In genomic region chr1:119040906-119041305, GRCh38 we compare ENCODE assay signal across 21 cellular contexts. TPM values are rescaled to one million over a fixed set of nuclear protein-coding genes. Genes with fewer than 3 reads are reported as not detected.
DNase-seq lines count a peak whose midpoint lies in the region; ATAC-seq and TF ChIP-seq lines count a peak whose summit lies in the region.
"Had no signal": no experiment of that assay in that cellular context is flagged by ENCODE, and none has a peak within 500 bp of the region (broad histone marks: within the 10 kb centered on the region; RNA-seq: fewer than 3 reads in every experiment).

No MANE protein-coding gene starts in this region.

- no peaks in the 10 kb centered on the region for H3K36me3 ChIP-seq in hepatocyte (replicated peaks; ENCODE audit: insufficient read depth, low read depth)
- H3K36me3 ChIP-seq in testis (ENCODE audit: low read depth, missing control alignments), result peaks cover 3% of the 10 kb centered on the region
- H3K36me3 ChIP-seq: brain microvascular endothelial cell had no signal

- H3K27ac ChIP-seq in hepatocyte (no peak overlapping the region), testis (no peak overlapping the region)
- H3K27ac ChIP-seq: 22Rv1, brain microvascular endothelial cell, dorsolateral prefrontal cortex, spleen had no signal

- H3K4me1 ChIP-seq in hepatocyte (ENCODE audit: insufficient read depth), result peaks cover 11% of the 10 kb centered on the region
- H3K4me1 ChIP-seq in testis, result no peaks in the 10 kb centered on the region
- H3K4me1 ChIP-seq: spleen had no signal

- no peaks in the 10 kb centered on the region for H3K79me2 ChIP-seq in hepatocyte

- H3K27me3 ChIP-seq in hepatocyte, result no peaks in the 10 kb centered on the region
- no peaks in the 10 kb centered on the region for H3K27me3 ChIP-seq in testis
- H3K27me3 ChIP-seq: brain microvascular endothelial cell, dorsolateral prefrontal cortex, spleen had no signal

- H2AFZ ChIP-seq in hepatocyte, result no peak overlapping the region

- H3K4me3 ChIP-seq in cardiac fibroblast (replicated peaks in 1 of 2; ENCODE audit: low read depth in 2 of 2, low read length in 2 of 2) (no peak overlapping the region), hepatocyte (no peak overlapping the region), testis (no peak overlapping the region)
- H3K4me3 ChIP-seq: dorsolateral prefrontal cortex, spleen had no signal

- H3K9me3 ChIP-seq in hepatocyte (ENCODE audit: low read depth), result no peaks in the 10 kb centered on the region
- no peaks in the 10 kb centered on the region for H3K9me3 ChIP-seq in testis
- H3K9me3 ChIP-seq: spleen had no signal

- no peak overlapping the region for H3K4me2 ChIP-seq in hepatocyte

- no peaks in the 10 kb centered on the region for H3K9me2 ChIP-seq in hepatocyte (replicated peaks; ENCODE audit: insufficient read depth)

- peak; percentile 17 for DNase-seq in DMS 273 (lab: John Stamatoyannopoulos, UW; ENCODE audit: unreplicated experiment)
- no peak for DNase-seq in DMS 273 treated with DMSO at 0.1 percent for 48 hours (lab: John Stamatoyannopoulos, UW)
- DNase-seq in cardiac fibroblast (ENCODE audit: low read depth in 2 of 2), result peak; percentile 72 to 80
- DNase-seq in hepatocyte (ENCODE audit: low spot score), result peak; percentile 13
- DNase-seq in testis, result peak; percentile 27
- DNase-seq in RKO (ENCODE audit: low spot score), result no peak
- DNase-seq: activated CD8-positive, alpha-beta T cell treated with anti-CD3 and anti-CD28 coated beads, Interleukin-2, amount 10 ng/mL, durations not matched to agents 7 days and 5 days; activated T-cell treated with anti-CD3 and anti-CD28 coated beads, Interleukin-2, amount 50 U/mL, for 72 hours; brain microvascular endothelial cell; CD4-positive, CD25-positive, alpha-beta regulatory T cell; DND-41; dorsolateral prefrontal cortex; SHP77 treated with DMSO at 0.1 percent for 48 hours; spleen had no signal

- intact Hi-C loops in testis (cut with DNase I; ENCODE audit: low total_unique reads), result no loop called here

- H4K20me1 ChIP-seq in hepatocyte (ENCODE audit: insufficient read depth, poor library complexity, severe bottlenecking), result no peaks in the 10 kb centered on the region

- ATAC-seq in HG02759 (IDR thresholded peaks at IDR 0.05; ENCODE audit: unreplicated experiment), result no peak
- no peak for ATAC-seq in GM18867 (IDR thresholded peaks at IDR 0.05; ENCODE audit: unreplicated experiment)
- ATAC-seq: activated CD8-positive, alpha-beta T cell treated with anti-CD3 and anti-CD28 coated beads, Interleukin-2, amount 10 ng/mL, durations not matched to agents 7 days and 5 days; activated T-cell treated with anti-CD3 and anti-CD28 coated beads, Interleukin-2, amount 50 U/mL, for 72 hours; WTC11 had no signal

- no peak for TF ChIP-seq POLR2A in testis (IDR thresholded peaks at IDR 0.05)

- 79% methylated on average over 2 of the region's 2 CpGs for WGBS in hepatocyte (ENCODE audit: low lambda C conversion rate, missing lambda C conversion rate)
- 54 to 72% methylated on average over 2 of the region's 2 CpGs for WGBS in testis, 2 donors

- TF ChIP-seq CTCF in cardiac fibroblast (IDR thresholded peaks at IDR 0.05; ENCODE audit: low read depth, low read length) (no peak), hepatocyte (IDR thresholded peaks at IDR 0.05; ENCODE audit: poor library complexity) (no peak), testis (IDR thresholded peaks at IDR 0.05) (no peak)

RNA-seq across cellular contexts. Expression of gene TBX15, which starts 52.8 kb away (rescaled TPM):
- total RNA-seq in hepatocyte (3.8 and 5.1 TPM in 2 replicates), testis (under 1 TPM; 0.63 to 0.74 TPM)
- polyA plus RNA-seq in hepatocyte (1.6 and 1.9 TPM in 2 replicates), testis (ENCODE audit: insufficient read depth, low read depth, low replicate concordance) (1.5 TPM)
- total RNA-seq: activated CD8-positive, alpha-beta T cell treated with anti-CD3 and anti-CD28 coated beads, Interleukin-2, amount 10 ng/mL, durations not matched to agents 7 days and 5 days; CD4-positive, CD25-positive, alpha-beta regulatory T cell; esophagus mucosa; NCI-H460; T-helper 1 cell treated with Interleukin-12 subunit alpha and Interleukin-12 subunit beta and Interleukin-4 antibody, amounts not matched to agents 30 ng/mL and 1 ng/mL, for 36 hours had no signal
- polyA plus RNA-seq: CD4-positive, CD25-positive, alpha-beta regulatory T cell had no signal

Comparison
In these comparisons a context has a peak if more than half of its experiments do, and no peak if none do; other contexts are left out.
1. DNase-seq: peak in DMS 273 (single experiment), cardiac fibroblast (2 of 2), hepatocyte (single experiment) and testis (single experiment); none in DMS 273 treated with DMSO at 0.1 percent for 48 hours (single experiment) and RKO (single experiment).